In genomic region chr17:17676752-17677151, GRCh38 we compare ENCODE assay signal across 1 cellular context.
TF ChIP-seq lines count a peak whose summit lies in the region.

No MANE protein-coding gene starts in this region.

TF ChIP-seq in GM23338, 12 proteins besides CTCF, POLR2A, EP300 and RAD21:
- TF ChIP-seq, protein P1, sequence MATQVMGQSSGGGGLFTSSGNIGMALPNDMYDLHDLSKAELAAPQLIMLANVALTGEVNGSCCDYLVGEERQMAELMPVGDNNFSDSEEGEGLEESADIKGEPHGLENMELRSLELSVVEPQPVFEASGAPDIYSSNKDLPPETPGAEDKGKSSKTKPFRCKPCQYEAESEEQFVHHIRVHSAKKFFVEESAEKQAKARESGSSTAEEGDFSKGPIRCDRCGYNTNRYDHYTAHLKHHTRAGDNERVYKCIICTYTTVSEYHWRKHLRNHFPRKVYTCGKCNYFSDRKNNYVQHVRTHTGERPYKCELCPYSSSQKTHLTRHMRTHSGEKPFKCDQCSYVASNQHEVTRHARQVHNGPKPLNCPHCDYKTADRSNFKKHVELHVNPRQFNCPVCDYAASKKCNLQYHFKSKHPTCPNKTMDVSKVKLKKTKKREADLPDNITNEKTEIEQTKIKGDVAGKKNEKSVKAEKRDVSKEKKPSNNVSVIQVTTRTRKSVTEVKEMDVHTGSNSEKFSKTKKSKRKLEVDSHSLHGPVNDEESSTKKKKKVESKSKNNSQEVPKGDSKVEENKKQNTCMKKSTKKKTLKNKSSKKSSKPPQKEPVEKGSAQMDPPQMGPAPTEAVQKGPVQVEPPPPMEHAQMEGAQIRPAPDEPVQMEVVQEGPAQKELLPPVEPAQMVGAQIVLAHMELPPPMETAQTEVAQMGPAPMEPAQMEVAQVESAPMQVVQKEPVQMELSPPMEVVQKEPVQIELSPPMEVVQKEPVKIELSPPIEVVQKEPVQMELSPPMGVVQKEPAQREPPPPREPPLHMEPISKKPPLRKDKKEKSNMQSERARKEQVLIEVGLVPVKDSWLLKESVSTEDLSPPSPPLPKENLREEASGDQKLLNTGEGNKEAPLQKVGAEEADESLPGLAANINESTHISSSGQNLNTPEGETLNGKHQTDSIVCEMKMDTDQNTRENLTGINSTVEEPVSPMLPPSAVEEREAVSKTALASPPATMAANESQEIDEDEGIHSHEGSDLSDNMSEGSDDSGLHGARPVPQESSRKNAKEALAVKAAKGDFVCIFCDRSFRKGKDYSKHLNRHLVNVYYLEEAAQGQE (IDR thresholded peaks at IDR 0.05; ENCODE audit: unreplicated experiment), result no peak
- TF ChIP-seq POLR2AphosphoS5 (IDR thresholded peaks at IDR 0.05; ENCODE audit: low read depth), result no peak
- TF ChIP-seq JUNB (IDR thresholded peaks at IDR 0.05; ENCODE audit: unreplicated experiment), result no peak
- TF ChIP-seq ETS1 (IDR thresholded peaks at IDR 0.05), result no peak
- TF ChIP-seq NANOG (IDR thresholded peaks at IDR 0.05; ENCODE audit: borderline replicate concordance), result no peak
- TF ChIP-seq ZNF114 (CRISPR knock-in tag; IDR thresholded peaks at IDR 0.05), result no peak
- TF ChIP-seq ZNF331 (CRISPR knock-in tag; IDR thresholded peaks at IDR 0.05; ENCODE audit: low read depth), result no peak
- TF ChIP-seq EZH2 (IDR thresholded peaks at IDR 0.05; ENCODE audit: low read depth, unreplicated experiment), result no peak
- TF ChIP-seq STAT1 (IDR thresholded peaks at IDR 0.05; ENCODE audit: unreplicated experiment), result no peak
- no peak for TF ChIP-seq ZNF462 (CRISPR knock-in tag; IDR thresholded peaks at IDR 0.05)
- no peak for TF ChIP-seq EZH2phosphoT487 (IDR thresholded peaks at IDR 0.05; ENCODE audit: unreplicated experiment)
- TF ChIP-seq CREB1 (CRISPR knock-in tag; IDR thresholded peaks at IDR 0.05; ENCODE audit: low read depth), result no peak
TF ChIP-seq in GM23338: peak in this region for 0.
